12 cellular contexts compared by ENCODE assay signal in genomic region chr4:150970685-150971151, GRCh38. TPM values are rescaled to one million over a fixed set of nuclear protein-coding genes. Genes with fewer than 3 reads are reported as not detected.
DNase-seq lines count a peak whose midpoint lies in the region; ATAC-seq and TF ChIP-seq lines count a peak whose summit lies in the region.
"Had no signal": no experiment of that assay in that cellular context is flagged by ENCODE, and none has a peak within 500 bp of the region (broad histone marks: within the 10 kb centered on the region; RNA-seq: fewer than 3 reads in every experiment).

No MANE protein-coding gene starts in this region.

- H3K9me3 ChIP-seq in left ventricle myocardium inferior (replicated peaks), result no peaks in the 10 kb centered on the region

- no peak for DNase-seq in activated CD4-positive, CD25-positive, alpha-beta regulatory T cell treated with anti-CD3 and anti-CD28 coated beads, Interleukin-2, amount 50 U/mL, for 72 hours
- no peak for DNase-seq in activated naive CD8-positive, alpha-beta T cell treated with anti-CD3 and anti-CD28 coated beads for 36 hours
- no peak for DNase-seq in dedifferentiated amniotic fluid mesenchymal stem cell (ENCODE audit: extremely low spot score)
- no peak for DNase-seq in mesothelial cell of epicardium (ENCODE audit: low spot score in 2 of 2, unreplicated experiment in 2 of 2)
- DNase-seq in left ventricle myocardium inferior, result no peak
- DNase-seq: brain microvascular endothelial cell, NCI-H1417 had no signal

- peaks cover 33% of the 10 kb centered on the region for H3K4me1 ChIP-seq in left ventricle myocardium inferior

- no peaks in the 10 kb centered on the region for H3K27me3 Mint-ChIP-seq in activated naive CD8-positive, alpha-beta T cell treated with anti-CD3 and anti-CD28 coated beads for 36 hours
- no peaks in the 10 kb centered on the region for H3K27me3 Mint-ChIP-seq in mesothelial cell of epicardium (ENCODE audit: low read depth)
- H3K27me3 Mint-ChIP-seq: memory B cell had no signal

- H3K27ac Mint-ChIP-seq in activated naive CD8-positive, alpha-beta T cell treated with anti-CD3 and anti-CD28 coated beads for 36 hours, result peak overlapping the region; percentile 58
- H3K27ac Mint-ChIP-seq in mesothelial cell of epicardium, result no peak overlapping the region
- H3K27ac Mint-ChIP-seq: memory B cell had no signal

- intact Hi-C loops in left ventricle myocardium inferior (cut with micrococcal nuclease), result no loop called here

- H3K36me3 Mint-ChIP-seq in activated naive CD8-positive, alpha-beta T cell treated with anti-CD3 and anti-CD28 coated beads for 36 hours, result peaks cover 21% of the 10 kb centered on the region
- peaks cover 6% of the 10 kb centered on the region for H3K36me3 Mint-ChIP-seq in mesothelial cell of epicardium

- no peak overlapping the region for H3K4me3 ChIP-seq in left ventricle myocardium inferior

- no peak for TF ChIP-seq CTCF in mesothelial cell of epicardium (IDR thresholded peaks at IDR 0.05; ENCODE audit: unreplicated experiment)
- no peak for TF ChIP-seq CTCF in left ventricle myocardium inferior (IDR thresholded peaks at IDR 0.05; ENCODE audit: borderline replicate concordance)

- H3K27ac ChIP-seq in left ventricle myocardium inferior (replicated peaks), result no peak overlapping the region
- H3K27ac ChIP-seq: 22Rv1, brain microvascular endothelial cell had no signal

- H3K9me3 Mint-ChIP-seq in activated naive CD8-positive, alpha-beta T cell treated with anti-CD3 and anti-CD28 coated beads for 36 hours, result peaks cover 3% of the 10 kb centered on the region
- peaks cover 17% of the 10 kb centered on the region for H3K9me3 Mint-ChIP-seq in mesothelial cell of epicardium
- H3K9me3 Mint-ChIP-seq: memory B cell had no signal

- H3K36me3 ChIP-seq in left ventricle myocardium inferior, result no peaks in the 10 kb centered on the region
- H3K36me3 ChIP-seq: brain microvascular endothelial cell had no signal

- no peaks in the 10 kb centered on the region for H3K27me3 ChIP-seq in left ventricle myocardium inferior (ENCODE audit: low read depth)
- H3K27me3 ChIP-seq: brain microvascular endothelial cell had no signal

- no peak overlapping the region for H3K4me3 Mint-ChIP-seq in activated naive CD8-positive, alpha-beta T cell treated with anti-CD3 and anti-CD28 coated beads for 36 hours
- no peak overlapping the region for H3K4me3 Mint-ChIP-seq in mesothelial cell of epicardium
- H3K4me3 Mint-ChIP-seq: memory B cell had no signal

- peaks cover 46% of the 10 kb centered on the region for H3K4me1 Mint-ChIP-seq in activated naive CD8-positive, alpha-beta T cell treated with anti-CD3 and anti-CD28 coated beads for 36 hours
- H3K4me1 Mint-ChIP-seq in mesothelial cell of epicardium, result peaks cover 18% of the 10 kb centered on the region

- peak; percentile 78 to 82 for ATAC-seq in activated CD4-positive, CD25-positive, alpha-beta regulatory T cell treated with anti-CD3 and anti-CD28 coated beads, Interleukin-2, amount 50 U/mL, for 24 hours
- peak; percentile 57 for ATAC-seq in GM21381 (IDR thresholded peaks at IDR 0.05; ENCODE audit: unreplicated experiment)
- peak; percentile 73 for ATAC-seq in HG03064 (IDR thresholded peaks at IDR 0.05; ENCODE audit: low read depth, unreplicated experiment)

RNA-seq across cellular contexts. Expression of gene LRBA, which starts 44.4 kb away (rescaled TPM):
- 10 to 100 TPM; 52.5 to 61.2 TPM for total RNA-seq in activated naive CD8-positive, alpha-beta T cell treated with anti-CD3 and anti-CD28 coated beads for 36 hours
- total RNA-seq in mesothelial cell of epicardium, result 61.8 to 66.9 TPM (median 66.2 TPM) in 3 replicates
- 19.1 TPM for total RNA-seq in left ventricle myocardium inferior
